In genomic region chr1:99707535-99708142, GRCh38 we compare ENCODE assay signal across 8 cellular contexts. TPM values are rescaled to one million over a fixed set of nuclear protein-coding genes. Genes with fewer than 3 reads are reported as not detected.
DNase-seq lines count a peak whose midpoint lies in the region; ATAC-seq and TF ChIP-seq lines count a peak whose summit lies in the region.

No MANE protein-coding gene starts in this region.

- H3K27ac ChIP-seq in SJCRH30 (no peak overlapping the region), psoas muscle (no peak overlapping the region)

- H3K27me3 ChIP-seq in SJCRH30: no peaks in the 10 kb centered on the region
- no peaks in the 10 kb centered on the region for H3K27me3 ChIP-seq in psoas muscle (ENCODE audit: insufficient read depth in 3 of 3, low read length in 2 of 3)

- H3K9me3 ChIP-seq in SJCRH30 (replicated peaks) (no peaks in the 10 kb centered on the region; the same call in 1 of the 2 replicates), psoas muscle (no peaks in the 10 kb centered on the region)

- peak; percentile 96 for TF ChIP-seq CTCF in psoas muscle (IDR thresholded peaks at IDR 0.05)

- H3K36me3 ChIP-seq in SJCRH30: no peaks in the 10 kb centered on the region; the same call in 1 of the 2 replicates
- peaks cover 0 to 10% of the 10 kb centered on the region in 2 donors for H3K36me3 ChIP-seq in psoas muscle (ENCODE audit: insufficient read depth in 1 of 2, low read depth in 1 of 2)

- DNase-seq in GM04504 (ENCODE audit: low read depth) (peak; percentile 30), H4 (ENCODE audit: low spot score) (peak; percentile 64), M059J (ENCODE audit: low read depth) (peak; percentile 67), SJCRH30 (peak; percentile 57 to 85), head of caudate nucleus (peak; percentile 33 to 92 (median 80)), psoas muscle (peak; percentile 52 to 70), GM19240 (ENCODE audit: insufficient read length, low spot score) (no peak)
- DNase-seq in activated naive CD4-positive, alpha-beta T cell treated with Interleukin-2 at 50 U/mL for 16 hours: peak; percentile 62

- no peak overlapping the region for H3K4me3 ChIP-seq in SJCRH30
- H3K4me3 ChIP-seq in psoas muscle: no peak overlapping the region

- WGBS in psoas muscle, 3 donors: 13 to 19% (median 15%) methylated on average over 4 of the region's 4 CpGs

- intact Hi-C loops in head of caudate nucleus (cut with DNase I): loop anchor here (10.0 kb wide), 1 partner anchor 523 kb away; no protein-coding TSS in a partner anchor
- intact Hi-C loops in psoas muscle (cut with DNase I): loop anchor here (2.0 to 10.0 kb wide), 3 partner anchors 225 to 963 kb away; no protein-coding TSS in a partner anchor

- ATAC-seq in psoas muscle: peak; percentile 72 to 93 (median 90)

- H3K4me1 ChIP-seq in SJCRH30 (no peaks in the 10 kb centered on the region), psoas muscle (no peaks in the 10 kb centered on the region)

RNA-seq across cellular contexts. Expression of gene FRRS1, which starts 58.8 kb away (rescaled TPM):
- 13.1 and 18.6 TPM in 2 replicates for total RNA-seq in H4 (2014; rRNA removed; shearing (Covaris generic))
- total RNA-seq in M059J (2014; rRNA removed; shearing (Covaris generic)): 12.8 and 14.7 TPM in 2 replicates
- total RNA-seq in SJCRH30 (2014; rRNA removed; shearing (Covaris generic)): 11.8 and 12.2 TPM in 2 replicates
- total RNA-seq in psoas muscle: 1 to 10 TPM; 2.4 to 4.1 (median 3.2) TPM
- 1 to 10 TPM in 2 of 3 donors, under 1 TPM in 1; 0.34 to 3.1 (median 2.5) TPM for polyA plus RNA-seq in psoas muscle
